Comparison of ENCODE assay signal across 8 cellular contexts in genomic region chr20:4082406-4083102, GRCh38.
DNase-seq lines count a peak whose midpoint lies in the region; ATAC-seq and TF ChIP-seq lines count a peak whose summit lies in the region.

No MANE protein-coding gene starts in this region.

- TF ChIP-seq CTCF in brain microvascular endothelial cell (IDR thresholded peaks at IDR 0.05; ENCODE audit: low read depth, low read length, missing control alignments) (no peak), thyroid gland (IDR thresholded peaks at IDR 0.05) (no peak)

- H2BK120ac ChIP-seq in mesendoderm (ENCODE audit: low read depth, low read length): no peak overlapping the region

- intact Hi-C loops in thyroid gland (cut with DNase I): loop anchor here (10.0 kb wide), 1 partner anchor 408 kb away; no protein-coding TSS in a partner anchor

- no peak for TF ChIP-seq POLR2A in thyroid gland (IDR thresholded peaks at IDR 0.05)

- no peak overlapping the region for H4K8ac ChIP-seq in mesendoderm (ENCODE audit: low read depth, low read length)

- H2BK15ac ChIP-seq in mesendoderm (replicated peaks; ENCODE audit: low read depth): peak overlapping the region; percentile 80

- H3K27me3 ChIP-seq in brain microvascular endothelial cell (replicated peaks) (no peaks in the 10 kb centered on the region), mesendoderm (ENCODE audit: insufficient read depth, low read length, poor library complexity) (no peaks in the 10 kb centered on the region), thyroid gland (no peaks in the 10 kb centered on the region)

- H3K4me3 ChIP-seq in GM08714 (ENCODE audit: low read length): peak overlapping the region; percentile 24; the same call in 1 of the 2 replicates
- peak overlapping the region; percentile 18 for H3K4me3 ChIP-seq in brain microvascular endothelial cell (ENCODE audit: low read depth, low read length)
- H3K4me3 ChIP-seq in mesendoderm (ENCODE audit: low read length): no peak overlapping the region
- no peak overlapping the region for H3K4me3 ChIP-seq in thyroid gland (replicated peaks in 1 of 3)

- peak; percentile 58 for ATAC-seq in HG03432 (IDR thresholded peaks at IDR 0.05; ENCODE audit: unreplicated experiment)
- ATAC-seq in GM18498 (IDR thresholded peaks at IDR 0.05; ENCODE audit: unreplicated experiment): no peak

- H3K36me3 ChIP-seq in brain microvascular endothelial cell (replicated peaks) (no peaks in the 10 kb centered on the region), mesendoderm (ENCODE audit: control insufficient read depth, insufficient read depth, low read length) (no peaks in the 10 kb centered on the region), thyroid gland (no peaks in the 10 kb centered on the region)

- no peaks in the 10 kb centered on the region for H3K79me1 ChIP-seq in mesendoderm (ENCODE audit: low read length)

- H3K18ac ChIP-seq in mesendoderm (ENCODE audit: low read length): no peak overlapping the region

- H3K56ac ChIP-seq in mesendoderm (ENCODE audit: low read length): peak overlapping the region; percentile 80

- DNase-seq in T1000 (lab: John Stamatoyannopoulos, UW) (peak; percentile 26), brain microvascular endothelial cell (peak; percentile 67), mesendoderm (peak; percentile 97), thyroid gland (peak; percentile 33 to 47), NCI-H2107 treated with DMSO at 0.1 percent for 48 hours (lab: John Stamatoyannopoulos, UW; ENCODE audit: unreplicated experiment) (no peak)

- H3K27ac ChIP-seq in brain microvascular endothelial cell: peak overlapping the region; percentile 92
- H3K27ac ChIP-seq in mesendoderm (ENCODE audit: low read depth, low read length): no peak overlapping the region
- H3K27ac ChIP-seq in thyroid gland: peak overlapping the region; percentile 19 to 69 (median 35)

- H3K4me2 ChIP-seq in mesendoderm (ENCODE audit: low read length): no peak overlapping the region

- H4K5ac ChIP-seq in mesendoderm (ENCODE audit: low read length): peak overlapping the region; percentile 75

- H2BK5ac ChIP-seq in mesendoderm (ENCODE audit: low read length): peak overlapping the region; percentile 85

- no CpG with 5 or more reads among the region's 8 CpGs for WGBS in mesendoderm (ENCODE audit: extremely low coverage, insufficient coverage, low lambda C conversion rate)
- WGBS in thyroid gland, 2 donors: 32 to 41% methylated on average over 6 to 7 of the region's 8 CpGs

- in situ Hi-C loops in brain microvascular endothelial cell (cut with HindIII; ENCODE audit: low pct_ligation_motif_present, low sequenced_read_pairs): loop anchor here (25.0 kb wide), 1 partner anchor 170 kb away; no protein-coding TSS in a partner anchor

- peak overlapping the region; percentile 33 for H3K9ac ChIP-seq in mesendoderm (ENCODE audit: low read length)

- no peak overlapping the region for H3K23ac ChIP-seq in mesendoderm (ENCODE audit: low read length)

- H3K9me3 ChIP-seq in thyroid gland: no peaks in the 10 kb centered on the region

- H3K79me2 ChIP-seq in mesendoderm (ENCODE audit: control insufficient read depth, insufficient read depth, low read length): no peaks in the 10 kb centered on the region

- no peak overlapping the region for H2AK5ac ChIP-seq in mesendoderm (ENCODE audit: low read length)

- H3K4ac ChIP-seq in mesendoderm (ENCODE audit: low read depth, low read length): no peak overlapping the region

- H3K4me1 ChIP-seq in mesendoderm (ENCODE audit: control insufficient read depth, low read depth, low read length) (peaks cover 8% of the 10 kb centered on the region), thyroid gland (peaks cover 0 to 27% of the 10 kb centered on the region in 2 donors)

Comparison
In these comparisons a context has a peak if more than half of its experiments do, and no peak if none do; other contexts are left out.
1. H3K4me3 ChIP-seq: peak in GM08714 (single experiment) and brain microvascular endothelial cell (single experiment); none in mesendoderm (single experiment) and thyroid gland (0 of 3).